ENCODE assay signal across 13 cellular contexts in genomic region chr7:66860767-66861166, GRCh38.
"Had no signal": no experiment of that assay in that cellular context is flagged by ENCODE, and none has a peak within 500 bp of the region (broad histone marks: within the 10 kb centered on the region; RNA-seq: fewer than 3 reads in every experiment).

No MANE protein-coding gene starts in this region.

- H3K4me1 ChIP-seq: body of pancreas, foreskin keratinocyte, thyroid gland had no signal

- H3K4me2 ChIP-seq: neural progenitor cell had no signal

- H3K9me3 ChIP-seq: body of pancreas, thyroid gland had no signal

- DNase-seq: activated CD4-positive, alpha-beta T cell treated with anti-CD3 and anti-CD28 coated beads for 1 hour; activated CD8-positive, alpha-beta memory T cell treated with anti-CD3 and anti-CD28 coated beads, Interleukin-2, amount 50 U/mL, for 4 hours; body of pancreas; cortex of kidney; effector memory CD4-positive, alpha-beta T cell; foreskin keratinocyte; SW 1271; T1000; thyroid gland had no signal

- H3K27me3 ChIP-seq: body of pancreas, foreskin keratinocyte, neural progenitor cell, thyroid gland had no signal

- H3K4me3 ChIP-seq: body of pancreas, neural progenitor cell, thyroid gland had no signal

- H3K4me3 Mint-ChIP-seq: activated naive CD4-positive, alpha-beta T cell treated with anti-CD3 and anti-CD28 coated beads, Interleukin-2, amount 50 U/mL, for 24 hours; neural progenitor cell; stimulated activated memory B cell treated with anti-CD40 and anti-IgM and Interleukin-4, amounts not matched to agents 10 μg/mL and 1 μg/mL and 100 μg/mL, for 72 hours had no signal

- H3K9me3 Mint-ChIP-seq: activated CD8-positive, alpha-beta T cell treated with anti-CD3 and anti-CD28 coated beads for 36 hours; activated naive CD4-positive, alpha-beta T cell treated with anti-CD3 and anti-CD28 coated beads, Interleukin-2, amount 50 U/mL, for 24 hours; neural progenitor cell; stimulated activated memory B cell treated with anti-CD40 and anti-IgM and Interleukin-4, amounts not matched to agents 10 μg/mL and 1 μg/mL and 100 μg/mL, for 72 hours had no signal

- H3K27ac ChIP-seq: body of pancreas, foreskin keratinocyte, neural progenitor cell, thyroid gland had no signal

- H3K9ac ChIP-seq: neural progenitor cell had no signal

- H2AFZ ChIP-seq: neural progenitor cell had no signal

- H3K4me1 Mint-ChIP-seq: stimulated activated memory B cell treated with anti-CD40 and anti-IgM and Interleukin-4, amounts not matched to agents 10 μg/mL and 1 μg/mL and 100 μg/mL, for 72 hours had no signal

- ATAC-seq: body of pancreas; stimulated activated memory B cell treated with anti-CD40 and anti-IgM and Interleukin-4, amounts not matched to agents 10 μg/mL and 1 μg/mL and 100 μg/mL, for 72 hours had no signal

- H3K27ac Mint-ChIP-seq: neural progenitor cell; stimulated activated memory B cell treated with anti-CD40 and anti-IgM and Interleukin-4, amounts not matched to agents 10 μg/mL and 1 μg/mL and 100 μg/mL, for 72 hours had no signal

- H3K27me3 Mint-ChIP-seq: activated CD8-positive, alpha-beta T cell treated with anti-CD3 and anti-CD28 coated beads for 36 hours; activated naive CD4-positive, alpha-beta T cell treated with anti-CD3 and anti-CD28 coated beads, Interleukin-2, amount 50 U/mL, for 24 hours; stimulated activated memory B cell treated with anti-CD40 and anti-IgM and Interleukin-4, amounts not matched to agents 10 μg/mL and 1 μg/mL and 100 μg/mL, for 72 hours had no signal

- H3K36me3 ChIP-seq: neural progenitor cell had no signal
